ENCODE assay signal across 8 cellular contexts in genomic region chr7:16891338-16891737, GRCh38. TPM values are rescaled to one million over a fixed set of nuclear protein-coding genes. Genes with fewer than 3 reads are reported as not detected.
DNase-seq lines count a peak whose midpoint lies in the region; ATAC-seq, FAIRE-seq and TF ChIP-seq lines count a peak whose summit lies in the region.

No MANE protein-coding gene starts in this region.

- no peak overlapping the region for H3K27ac Mint-ChIP-seq in H9

- H3K56ac ChIP-seq in H9 (ENCODE audit: insufficient read length, low read depth, low read length) = no peak overlapping the region

- no peak for TF ChIP-seq EP300 in GM12878 (IDR thresholded peaks at IDR 0.05; ENCODE audit: borderline replicate concordance in 1 of 2, control insufficient read depth in 1 of 2, low read depth in 2 of 2, low read length in 2 of 2)

- H3K4me1 Mint-ChIP-seq in H9 = no peaks in the 10 kb centered on the region; a peak in 1 of 4 replicates

- H2BK15ac ChIP-seq in H9 (ENCODE audit: low read depth, low read length) = no peak overlapping the region

- SMC1A ChIA-PET in GM12878 (lab: Charles Lee; ENCODE audit: uncharacterized antibody, unreplicated experiment) = interaction anchor here (1.3 kb wide), 1 partner anchor 27 kb away, joined by 6 read pairs; no protein-coding TSS in a partner anchor

- H3K27me3 Mint-ChIP-seq in H9 (ENCODE audit: low read depth) = no peaks in the 10 kb centered on the region

- H2BK20ac ChIP-seq in H9 (ENCODE audit: low read depth, low read length, poor library complexity, severe bottlenecking) = no peak overlapping the region

- H3K4me1 ChIP-seq in H9 (ENCODE audit: insufficient read depth, low read length) (no peaks in the 10 kb centered on the region), GM12878 (ENCODE audit: control insufficient read depth, insufficient read depth, low read length) (no peaks in the 10 kb centered on the region), urinary bladder (ENCODE audit: insufficient read depth) (no peaks in the 10 kb centered on the region)

- no peak overlapping the region for H3T11ph ChIP-seq in H9 (ENCODE audit: low read length)

- no peak overlapping the region for H3K4me3 Mint-ChIP-seq in H9

- intact Hi-C loops in GM12878 (cut with micrococcal nuclease; ENCODE audit: unreplicated experiment) = loop anchor here (1.0 kb wide), 1 partner anchor 27 kb away; no protein-coding TSS in a partner anchor

- no peaks in the 10 kb centered on the region for H3K27me3 ChIP-seq in H9 (ENCODE audit: insufficient read depth, low read length)
- H3K27me3 ChIP-seq in GM12878 (replicated peaks in 1 of 2; ENCODE audit: control insufficient read depth in 2 of 2, insufficient read depth in 2 of 2, low read length in 1 of 2) = no peaks in the 10 kb centered on the region
- no peaks in the 10 kb centered on the region for H3K27me3 ChIP-seq in kidney epithelial cell (ENCODE audit: control insufficient read depth, insufficient read depth, low read length)

- CTCF ChIA-PET in GM12878 (lab: Yijun Ruan, JAX) = interaction anchor here (0.7 to 1.7 kb wide), 6 partner anchors 8 to 639 kb away, joined by 3 to 20 read pairs (median 3); no protein-coding TSS in a partner anchor

- H3K36me3 Mint-ChIP-seq in H9 (ENCODE audit: insufficient read depth in 1 of 3, low read depth in 3 of 3) = peaks cover 0 to 11% (median 0%) of the 10 kb centered on the region in 3 experiments; a peak in 1 of 7 replicates

- WGBS in H9 (ENCODE audit: extremely low coverage, insufficient read length, low lambda C conversion rate) = no CpG with 5 or more reads among the region's 2 CpGs
- WGBS in GM12878 (ENCODE audit: insufficient coverage, insufficient replicate concordance, low lambda C conversion rate, missing lambda C conversion rate) = 13% methylated on average over 2 of the region's 2 CpGs
- WGBS in urinary bladder = 15% methylated on average over 2 of the region's 2 CpGs

- H3K79me1 ChIP-seq in H9 (ENCODE audit: insufficient read depth, low read depth, low read length, poor library complexity, severe bottlenecking) = no peaks in the 10 kb centered on the region

- H3K9me3 ChIP-seq in H9 (ENCODE audit: control insufficient read depth, low read depth, low read length) (no peaks in the 10 kb centered on the region), GM12878 (replicated peaks; ENCODE audit: control insufficient read depth, insufficient read depth, low read length) (no peaks in the 10 kb centered on the region)

- H3K27ac ChIP-seq in H9 (ENCODE audit: insufficient read length, low read depth, low read length) (no peak overlapping the region), GM12878 (ENCODE audit: control insufficient read depth, insufficient read depth) (no peak overlapping the region), urinary bladder (ENCODE audit: low read depth) (peak overlapping the region; percentile 10)

- H3K14ac ChIP-seq in H9 (ENCODE audit: insufficient read depth, low read length) = no peak overlapping the region

- in situ Hi-C loops in GM12878 (cut with MboI) = no loop called here

- TF ChIP-seq CTCF in H9 (conservative IDR thresholded peaks at IDR 0.05) = peak; percentile 73
- peak; percentile 14 to 48 (median 17); a peak in 4 of 6 replicates for TF ChIP-seq CTCF in GM12878 (IDR thresholded peaks at IDR 0.05 in 2 of 3, conservative IDR thresholded peaks at IDR 0.05 in 1 of 3; ENCODE audit: control insufficient read depth in 2 of 3, extremely low read depth in 1 of 3, insufficient read depth in 1 of 3, low read depth in 3 of 3, low read length in 3 of 3)
- TF ChIP-seq CTCF in kidney epithelial cell (IDR thresholded peaks at IDR 0.05; ENCODE audit: insufficient read depth, low read length, poor library complexity, severe bottlenecking) = peak; percentile 52

- RAD21 ChIA-PET in GM12878 (lab: Charles Lee; ENCODE audit: unreplicated experiment) = interaction anchor here (1.7 kb wide), 1 partner anchor 27 kb away, joined by 9 read pairs; no protein-coding TSS in a partner anchor

- no TSS peak for BruUV-seq in GM12878 (replicated peaks; lab: Mats Ljungman, UMichigan)

- H3K4me3 ChIP-seq in GM12878 = no peak overlapping the region
- H3K4me3 ChIP-seq in kidney epithelial cell (ENCODE audit: low read depth, low read length) = no peak overlapping the region
- no peak overlapping the region for H3K4me3 ChIP-seq in urinary bladder (ENCODE audit: low read depth, low read length)

- H2BK12ac ChIP-seq in H9 (ENCODE audit: insufficient read length, low read depth, low read length) = no peak overlapping the region

- no peaks in the 10 kb centered on the region for H3K23me2 ChIP-seq in H9 (ENCODE audit: insufficient read length, low read depth, low read length, poor library complexity, severe bottlenecking)

- no peak overlapping the region for H3K4me2 ChIP-seq in H9 (ENCODE audit: insufficient read depth, insufficient read length, low read length)
- H3K4me2 ChIP-seq in GM12878 (ENCODE audit: control insufficient read depth, insufficient read depth) = no peak overlapping the region

- FAIRE-seq in GM12878 (lab: Jason Lieb, UNC) = peak; percentile 27

- H4K91ac ChIP-seq in H9 (ENCODE audit: insufficient read length, low read depth, low read length) = no peak overlapping the region

- no peaks in the 10 kb centered on the region for H3K79me2 ChIP-seq in H9 (ENCODE audit: insufficient read depth, low read length)
- no peaks in the 10 kb centered on the region for H3K79me2 ChIP-seq in GM12878 (ENCODE audit: control insufficient read depth, insufficient read depth, low read length)

- no peak overlapping the region for H2BK5ac ChIP-seq in H9 (ENCODE audit: insufficient read length, low read length)

- POLR2A ChIA-PET in GM12878 (lab: Charles Lee) = no interaction called here

- H2AFZ ChIP-seq in H9 (ENCODE audit: low read length) (no peak overlapping the region), GM12878 (ENCODE audit: control insufficient read depth, low read depth, low read length) (no peak overlapping the region)

- DNase-seq in SIG-M5 treated with dmso at 0.1 percent for 504 hours (lab: John Stamatoyannopoulos, UW; ENCODE audit: unreplicated experiment) (peak; percentile 65), SIG-M5 (lab: John Stamatoyannopoulos, UW) (no peak), H9 (peak; percentile 34), NCI-H1694 (lab: John Stamatoyannopoulos, UW) (peak; percentile 18), GM12878 (ENCODE audit: low read depth, low spot score) (peak; percentile 1), kidney epithelial cell (ENCODE audit: low read depth) (no peak)

- H4K20me1 ChIP-seq in H9 (ENCODE audit: control insufficient read depth, insufficient read depth, insufficient read length) (no peaks in the 10 kb centered on the region), GM12878 (ENCODE audit: control insufficient read depth, insufficient read depth) (no peaks in the 10 kb centered on the region)

- H3K36me3 ChIP-seq in GM12878 (ENCODE audit: control insufficient read depth in 2 of 2, insufficient read depth in 2 of 2, low read length in 1 of 2) (no peaks in the 10 kb centered on the region), kidney epithelial cell (ENCODE audit: control insufficient read depth, insufficient read depth, low read length) (no peaks in the 10 kb centered on the region), urinary bladder (ENCODE audit: insufficient read depth) (no peaks in the 10 kb centered on the region)

- no peak overlapping the region for H4K5ac ChIP-seq in H9 (ENCODE audit: insufficient read length, low read depth, low read length)

- peak; percentile 70 for ATAC-seq in GM12878
- ATAC-seq in GM21447 (IDR thresholded peaks at IDR 0.05; ENCODE audit: unreplicated experiment) = no peak

- H4K8ac ChIP-seq in H9 (replicated peaks; ENCODE audit: insufficient read length, low read depth, low read length) = no peak overlapping the region

- peak; percentile 63 for TF ChIP-seq RAD21 in GM12878 (IDR thresholded peaks at IDR 0.05; ENCODE audit: insufficient read depth, low read depth, low read length)

- H2BK120ac ChIP-seq in H9 (ENCODE audit: low read depth, low read length, poor library complexity, severe bottlenecking) = no peak overlapping the region

- no peak overlapping the region for H3K18ac ChIP-seq in H9 (ENCODE audit: insufficient read length, low read depth, low read length)

- H3K9me3 Mint-ChIP-seq in H9 = peaks cover 0 to 1% of the 10 kb centered on the region in 2 experiments; a peak in 1 of 5 replicates

- H3K9ac ChIP-seq in H9 (ENCODE audit: extremely low read depth, insufficient read length, low read length) (no peak overlapping the region), GM12878 (ENCODE audit: control insufficient read depth, insufficient read depth, low read length) (no peak overlapping the region)

- H2AK5ac ChIP-seq in H9 (ENCODE audit: insufficient read length, low read length) = no peak overlapping the region

- no peak for TF ChIP-seq POLR2A in GM12878 (IDR thresholded peaks at IDR 0.05; ENCODE audit: low read depth, low read length)

- H3K4ac ChIP-seq in H9 (ENCODE audit: low read depth, low read length) = no peak overlapping the region

- H3K23ac ChIP-seq in H9 (ENCODE audit: insufficient read length, low read depth, low read length) = no peak overlapping the region

TF ChIP-seq in GM12878, 131 proteins besides CTCF, POLR2A, EP300 and RAD21:
- TF ChIP-seq CHD4 (IDR thresholded peaks at IDR 0.05) (no peak), SMC3 (IDR thresholded peaks at IDR 0.05; ENCODE audit: borderline replicate concordance, low read length) (peak; percentile 15; the same call in 1 of the 2 replicates)

RNA-seq across cellular contexts. Expression of gene AGR3, which starts 9.6 kb away (rescaled TPM):
- total RNA-seq in H9 (2021) = not detected in 2 replicates
- total RNA-seq in GM12878 (2013; cell fraction: nucleolus; rRNA removed) = not detected in 2 replicates
- total RNA-seq in GM12878 (2014; rRNA removed) = not detected in 2 replicates
- not detected in 2 replicates for total RNA-seq in GM12878 (2014; rRNA removed; fragmentation: Illumina TruSeq; extraction: Trizol)
- total RNA-seq in GM12878 (2021) = not detected in 2 replicates
- not detected for polyA plus RNA-seq in GM12878 (2011; ENCODE audit: low read depth)
- not detected in 2 replicates for polyA plus RNA-seq in GM12878 (2011; rRNA removed)
- polyA plus RNA-seq in GM12878 (2011; cell fraction: cytosol; rRNA removed) = not detected in 2 replicates
- polyA plus RNA-seq in GM12878 (2011; cell fraction: nucleus; rRNA removed) = not detected in 2 replicates
- not detected in 2 replicates for polyA plus RNA-seq in GM12878 (2012)
- polyA plus RNA-seq in GM12878 (2014; fragmentation: Illumina TruSeq; extraction: Trizol) = not detected in 2 replicates
- not detected for polyA plus RNA-seq in GM12878 (2014; fragmentation: Nextera tagmentation; extraction: Ambion mirVana)
- not detected in 2 replicates for polyA plus RNA-seq in GM12878 (2014; rRNA removed)
- not detected for polyA plus RNA-seq in GM12878 (2016; fragmentation: Nextera tagmentation; extraction: Ambion mirVana)
- polyA minus RNA-seq in GM12878 (2011; rRNA and poly(A)+ RNA removed) = not detected in 2 replicates
- polyA minus RNA-seq in GM12878 (2011; cell fraction: cytosol; rRNA and poly(A)+ RNA removed) = not detected in 2 replicates
- polyA minus RNA-seq in GM12878 (2011; cell fraction: nucleus; rRNA and poly(A)+ RNA removed) = not detected in 2 replicates
- not detected in 2 replicates for total RNA-seq in kidney epithelial cell
- total RNA-seq in urinary bladder = 16.8 TPM
- 6.8 TPM for polyA plus RNA-seq in urinary bladder

Comparison
In these comparisons a context has a peak if more than half of its experiments do, and no peak if none do; other contexts are left out.
1. DNase-seq: peak in SIG-M5 treated with dmso at 0.1 percent for 504 hours (single experiment), H9 (single experiment), NCI-H1694 (single experiment) and GM12878 (single experiment); none in SIG-M5 (single experiment) and kidney epithelial cell (single experiment).
2. CTCF ChIP-seq: peak in every context shown above with its lines; median percentile 73 in H9; 52 in kidney epithelial cell; 17 in GM12878.
3. RNA of gene AGR3, which starts 9.6 kb away (total RNA-seq): 16.8 TPM in urinary bladder (single experiment); not detected in H9, not detected in GM12878 and not detected in kidney epithelial cell; every median in the first group is over 10 times any median in the second.